Comparison of ENCODE assay signal across 16 cellular contexts in genomic region chr7:37234334-37234733, GRCh38.
"Had no signal": no experiment of that assay in that cellular context is flagged by ENCODE, and none has a peak within 500 bp of the region (broad histone marks: within the 10 kb centered on the region; RNA-seq: fewer than 3 reads in every experiment).

No MANE protein-coding gene starts in this region.

- H3K9me3 Mint-ChIP-seq: dendritic cell treated with granulocyte-macrophage colony-stimulating factor and Interleukin-4, amounts not matched to agents 40 ng/mL and 50 ng/mL, for 4 days; immature natural killer cell; natural killer cell; type B pancreatic cell had no signal

- H3K36me3 ChIP-seq: ovary, stomach had no signal

- DNase-seq: heart left ventricle; mucosa of descending colon; natural killer cell; ovary; right cardiac atrium; small intestine; stimulated activated CD4-positive, alpha-beta T cell treated with anti-CD3 and anti-CD28 coated beads, Interleukin-12 subunit alpha, Interleukin-12 subunit beta, amount 100 ng/mL, for 4 hours; stomach had no signal

- H3K9me3 ChIP-seq: heart left ventricle, mucosa of descending colon, ovary, stomach, thyroid gland had no signal

- H3K4me3 Mint-ChIP-seq: dendritic cell treated with granulocyte-macrophage colony-stimulating factor and Interleukin-4, amounts not matched to agents 40 ng/mL and 50 ng/mL, for 4 days; immature natural killer cell; natural killer cell; neural crest cell; type B pancreatic cell had no signal

- H3K36me3 Mint-ChIP-seq: natural killer cell, type B pancreatic cell had no signal

- H3K27me3 ChIP-seq: heart left ventricle, ovary, stomach, thyroid gland had no signal

- H3K27me3 Mint-ChIP-seq: dendritic cell treated with granulocyte-macrophage colony-stimulating factor and Interleukin-4, amounts not matched to agents 40 ng/mL and 50 ng/mL, for 4 days; type B pancreatic cell had no signal

- H3K4me3 ChIP-seq: heart left ventricle, mucosa of descending colon, ovary, stomach, thyroid gland had no signal

- FAIRE-seq: colon, keratinocyte, small intestine, urothelium cell line had no signal

- H3K27ac Mint-ChIP-seq: dendritic cell treated with granulocyte-macrophage colony-stimulating factor and Interleukin-4, amounts not matched to agents 40 ng/mL and 50 ng/mL, for 4 days; natural killer cell; type B pancreatic cell had no signal

- H3K27ac ChIP-seq: heart left ventricle, ovary, stomach had no signal
